In genomic region chr2:111617804-111618576, GRCh38 we compare ENCODE assay signal across 1 cellular context.
TF ChIP-seq lines count a peak whose summit lies in the region.

No MANE protein-coding gene starts in this region.

TF ChIP-seq in Ishikawa, 13 proteins besides CTCF, POLR2A, EP300 and RAD21 (continued from another document):
- TF ChIP-seq, protein P1, sequence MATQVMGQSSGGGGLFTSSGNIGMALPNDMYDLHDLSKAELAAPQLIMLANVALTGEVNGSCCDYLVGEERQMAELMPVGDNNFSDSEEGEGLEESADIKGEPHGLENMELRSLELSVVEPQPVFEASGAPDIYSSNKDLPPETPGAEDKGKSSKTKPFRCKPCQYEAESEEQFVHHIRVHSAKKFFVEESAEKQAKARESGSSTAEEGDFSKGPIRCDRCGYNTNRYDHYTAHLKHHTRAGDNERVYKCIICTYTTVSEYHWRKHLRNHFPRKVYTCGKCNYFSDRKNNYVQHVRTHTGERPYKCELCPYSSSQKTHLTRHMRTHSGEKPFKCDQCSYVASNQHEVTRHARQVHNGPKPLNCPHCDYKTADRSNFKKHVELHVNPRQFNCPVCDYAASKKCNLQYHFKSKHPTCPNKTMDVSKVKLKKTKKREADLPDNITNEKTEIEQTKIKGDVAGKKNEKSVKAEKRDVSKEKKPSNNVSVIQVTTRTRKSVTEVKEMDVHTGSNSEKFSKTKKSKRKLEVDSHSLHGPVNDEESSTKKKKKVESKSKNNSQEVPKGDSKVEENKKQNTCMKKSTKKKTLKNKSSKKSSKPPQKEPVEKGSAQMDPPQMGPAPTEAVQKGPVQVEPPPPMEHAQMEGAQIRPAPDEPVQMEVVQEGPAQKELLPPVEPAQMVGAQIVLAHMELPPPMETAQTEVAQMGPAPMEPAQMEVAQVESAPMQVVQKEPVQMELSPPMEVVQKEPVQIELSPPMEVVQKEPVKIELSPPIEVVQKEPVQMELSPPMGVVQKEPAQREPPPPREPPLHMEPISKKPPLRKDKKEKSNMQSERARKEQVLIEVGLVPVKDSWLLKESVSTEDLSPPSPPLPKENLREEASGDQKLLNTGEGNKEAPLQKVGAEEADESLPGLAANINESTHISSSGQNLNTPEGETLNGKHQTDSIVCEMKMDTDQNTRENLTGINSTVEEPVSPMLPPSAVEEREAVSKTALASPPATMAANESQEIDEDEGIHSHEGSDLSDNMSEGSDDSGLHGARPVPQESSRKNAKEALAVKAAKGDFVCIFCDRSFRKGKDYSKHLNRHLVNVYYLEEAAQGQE (IDR thresholded peaks at IDR 0.05; ENCODE audit: low read depth), result no peak
- TF ChIP-seq CREB1 (IDR thresholded peaks at IDR 0.05; ENCODE audit: low read depth), result no peak
- no peak for TF ChIP-seq EGR1 (IDR thresholded peaks at IDR 0.05)
- no peak for TF ChIP-seq TEAD4 (IDR thresholded peaks at IDR 0.05)
- TF ChIP-seq CEBPB (IDR thresholded peaks at IDR 0.05), result no peak
- no peak for TF ChIP-seq TAF1 (IDR thresholded peaks at IDR 0.05; ENCODE audit: low read depth)
- TF ChIP-seq, protein P2, sequence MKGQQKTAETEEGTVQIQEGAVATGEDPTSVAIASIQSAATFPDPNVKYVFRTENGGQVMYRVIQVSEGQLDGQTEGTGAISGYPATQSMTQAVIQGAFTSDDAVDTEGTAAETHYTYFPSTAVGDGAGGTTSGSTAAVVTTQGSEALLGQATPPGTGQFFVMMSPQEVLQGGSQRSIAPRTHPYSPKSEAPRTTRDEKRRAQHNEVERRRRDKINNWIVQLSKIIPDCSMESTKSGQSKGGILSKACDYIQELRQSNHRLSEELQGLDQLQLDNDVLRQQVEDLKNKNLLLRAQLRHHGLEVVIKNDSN (IDR thresholded peaks at IDR 0.05), result peak; percentile 70
- TF ChIP-seq MAX (IDR thresholded peaks at IDR 0.05), result peak; percentile 27
